Comparison of ENCODE assay signal across 7 cellular contexts in genomic region chr12:7851622-7852081, GRCh38. TPM values are rescaled to one million over a fixed set of nuclear protein-coding genes. Genes with fewer than 3 reads are reported as not detected.
"Had no signal": no experiment of that assay in that cellular context is flagged by ENCODE, and none has a peak within 500 bp of the region (broad histone marks: within the 10 kb centered on the region; RNA-seq: fewer than 3 reads in every experiment).

No MANE protein-coding gene starts in this region.

RNA-seq across cellular contexts. Expression of gene SLC2A14, which starts 21.1 kb away (rescaled TPM):
- total RNA-seq: gastrocnemius medialis, lung microvascular endothelial cell, myocyte, omental fat pad had no signal
- polyA plus RNA-seq: heart right ventricle, immature natural killer cell, liver had no signal
